Comparison of ENCODE assay signal across 17 cellular contexts in genomic region chr7:158315881-158316280, GRCh38.
DNase-seq lines count a peak whose midpoint lies in the region; ATAC-seq and TF ChIP-seq lines count a peak whose summit lies in the region.
"Had no signal": no experiment of that assay in that cellular context is flagged by ENCODE, and none has a peak within 500 bp of the region (broad histone marks: within the 10 kb centered on the region; RNA-seq: fewer than 3 reads in every experiment).

No MANE protein-coding gene starts in this region.

- H3K9me3 Mint-ChIP-seq in osteocyte (ENCODE audit: unreplicated experiment) = peaks cover 26% of the 10 kb centered on the region

- DNase-seq in right atrium auricular region (ENCODE audit: low spot score) (peak; percentile 38), Right ventricle myocardium superior (no peak), osteocyte (ENCODE audit: extremely low spot score, unreplicated experiment) (peak; percentile 78), A673 (ENCODE audit: low spot score) (no peak), prostate gland (ENCODE audit: low spot score) (no peak)
- no peak for DNase-seq in stimulated activated naive CD4-positive, alpha-beta T cell (lab: John Stamatoyannopoulos, UW)
- DNase-seq: 8988T; Calu3; CD8-positive, alpha-beta T cell; DMS79 treated with DMSO at 0.1 percent for 48 hours; GF-D8; GOT3; HCEC 1CT; IMR-90 had no signal

- H3K36me3 ChIP-seq in right atrium auricular region (no peaks in the 10 kb centered on the region), A673 (ENCODE audit: insufficient read depth, low read length, poor library complexity, severe bottlenecking) (no peaks in the 10 kb centered on the region), prostate gland (no peaks in the 10 kb centered on the region)

- H3K27ac Mint-ChIP-seq in osteocyte (ENCODE audit: unreplicated experiment) = no peak overlapping the region
- H3K27ac Mint-ChIP-seq: B cell; CD8-positive, alpha-beta T cell had no signal

- WGBS in prostate gland = 97% methylated on average over 11 of the region's 11 CpGs

- no peaks in the 10 kb centered on the region for H3K27me3 Mint-ChIP-seq in osteocyte (ENCODE audit: unreplicated experiment)

- no TSS peak for BruUV-seq in A673 (replicated peaks; lab: Mats Ljungman, UMichigan)

- POLR2A ChIA-PET in A673 (lab: Charles Lee; ENCODE audit: low non-redundant PET) = no interaction called here

- CTCF ChIA-PET in A673 (lab: Charles Lee) = no interaction called here

- H3K27ac ChIP-seq in right atrium auricular region (no peak overlapping the region), A673 (ENCODE audit: low read depth, low read length, poor library complexity, severe bottlenecking) (no peak overlapping the region), prostate gland (no peak overlapping the region)
- H3K27ac ChIP-seq: BLaER1 treated with 17β-estradiol and CSF1 and Interleukin-3, amounts not matched to agents 10 nM and 100 nM had no signal

- H3K36me3 Mint-ChIP-seq in osteocyte (ENCODE audit: unreplicated experiment) = no peaks in the 10 kb centered on the region
- H3K36me3 Mint-ChIP-seq: CD8-positive, alpha-beta T cell had no signal

- ATAC-seq in Right ventricle myocardium superior (ENCODE audit: poor library complexity) = no peak
- ATAC-seq: CD8-positive, alpha-beta T cell had no signal

- H3K9me3 ChIP-seq in right atrium auricular region (no peaks in the 10 kb centered on the region), iPS-18c (ENCODE audit: control insufficient read depth, insufficient read depth, low read length) (peaks cover 56% of the 10 kb centered on the region), A673 (ENCODE audit: low read depth, low read length, poor library complexity, severe bottlenecking) (peaks cover 26% of the 10 kb centered on the region), prostate gland (no peaks in the 10 kb centered on the region)

- H3K27me3 ChIP-seq in right atrium auricular region (no peaks in the 10 kb centered on the region), A673 (replicated peaks; ENCODE audit: insufficient read depth, low read depth, low read length, poor library complexity) (no peaks in the 10 kb centered on the region), prostate gland (replicated peaks; ENCODE audit: insufficient read depth) (no peaks in the 10 kb centered on the region)
- H3K27me3 ChIP-seq: BLaER1 treated with 17β-estradiol and CSF1 and Interleukin-3, amounts not matched to agents 10 nM and 100 nM had no signal

- intact Hi-C loops in Right ventricle myocardium superior (cut with DNase I) = no loop called here
- intact Hi-C loops in A673 (cut with micrococcal nuclease; ENCODE audit: unreplicated experiment) = no loop called here
- intact Hi-C loops in prostate gland (cut with DNase I) = no loop called here

- no peak overlapping the region for H3K4me3 Mint-ChIP-seq in osteocyte (ENCODE audit: unreplicated experiment)
- H3K4me3 Mint-ChIP-seq: B cell; CD8-positive, alpha-beta T cell had no signal

- H3K4me1 ChIP-seq in right atrium auricular region (no peaks in the 10 kb centered on the region), A673 (ENCODE audit: insufficient read depth, low read length, poor library complexity, severe bottlenecking) (no peaks in the 10 kb centered on the region), prostate gland (replicated peaks) (no peaks in the 10 kb centered on the region)

- no peak for TF ChIP-seq POLR2A in prostate gland (IDR thresholded peaks at IDR 0.05)

- TF ChIP-seq CTCF in right atrium auricular region (IDR thresholded peaks at IDR 0.05) = no peak
- TF ChIP-seq CTCF in osteocyte (IDR thresholded peaks at IDR 0.05) = no peak
- no peak for TF ChIP-seq CTCF in A673 (conservative IDR thresholded peaks at IDR 0.05; ENCODE audit: low read depth, low read length)
- no peak for TF ChIP-seq CTCF in prostate gland (IDR thresholded peaks at IDR 0.05)

- H3K4me3 ChIP-seq in right atrium auricular region (no peak overlapping the region), iPS-18c (ENCODE audit: insufficient read depth, low read depth, low read length) (peak overlapping the region; percentile 15; the same call in 1 of the 2 replicates), A673 (ENCODE audit: low read depth, low read length, poor library complexity, severe bottlenecking) (no peak overlapping the region), prostate gland (no peak overlapping the region)
- H3K4me3 ChIP-seq: BLaER1 treated with 17β-estradiol and CSF1 and Interleukin-3, amounts not matched to agents 10 nM and 100 nM had no signal

- no peaks in the 10 kb centered on the region for H3K4me1 Mint-ChIP-seq in osteocyte (ENCODE audit: unreplicated experiment)
- H3K4me1 Mint-ChIP-seq: B cell had no signal

Comparison
In these comparisons a context has a peak if more than half of its experiments do, and no peak if none do; other contexts are left out.
1. DNase-seq: peak in right atrium auricular region (single experiment) and osteocyte (single experiment); none in Right ventricle myocardium superior (single experiment), A673 (single experiment), stimulated activated naive CD4-positive, alpha-beta T cell (0 of 6) and prostate gland (single experiment).